ENCODE assay signal across 8 cellular contexts in the genomic region with DNA sequence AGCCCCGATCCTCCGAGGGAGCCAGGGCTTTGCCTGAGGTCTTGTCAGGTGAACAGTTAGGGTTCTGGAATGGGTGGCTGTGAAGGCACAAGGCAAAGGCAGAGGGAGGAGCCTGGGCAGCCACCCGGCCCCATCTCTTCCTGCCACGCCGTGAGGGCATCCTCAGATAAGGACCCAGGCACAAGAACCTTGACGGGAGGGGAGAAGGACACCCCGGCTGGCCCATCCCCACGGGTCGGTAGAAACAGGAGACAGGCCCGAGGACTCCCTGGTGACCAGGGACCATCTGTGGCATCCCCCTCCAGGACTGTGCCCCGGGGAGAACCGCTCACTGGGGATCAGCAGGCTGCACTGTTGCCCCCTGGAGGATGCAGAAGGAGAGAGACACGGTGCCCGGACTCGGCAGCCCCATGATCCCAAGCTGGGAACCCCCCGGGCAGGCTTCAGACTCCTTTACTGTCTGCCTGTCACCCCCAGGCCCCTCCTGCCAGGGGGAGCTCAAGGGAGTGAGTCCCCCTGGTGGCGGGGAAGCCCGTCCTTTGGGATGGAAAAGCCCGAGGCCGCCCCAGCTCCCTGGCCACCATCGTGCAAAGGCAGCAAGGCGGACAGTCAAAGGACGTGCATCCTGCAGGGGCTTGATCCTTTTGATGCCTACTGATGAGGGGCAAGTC. TPM values are rescaled to one million over a fixed set of nuclear protein-coding genes. Genes with fewer than 3 reads are reported as not detected.
DNase-seq lines count a peak whose midpoint lies in the region; ATAC-seq and TF ChIP-seq lines count a peak whose summit lies in the region.

No MANE protein-coding gene starts in this region.

- 42 to 51% (median 42%) methylated on average over 23 of the region's 23 CpGs for WGBS in psoas muscle, 3 donors

- H3K36me3 ChIP-seq in Loucy (ENCODE audit: insufficient read depth, low read length) (no peaks in the 10 kb centered on the region), psoas muscle (ENCODE audit: insufficient read depth in 1 of 2, low read depth in 1 of 2) (no peaks in the 10 kb centered on the region), colonic mucosa (no peaks in the 10 kb centered on the region)

- no peaks in the 10 kb centered on the region for H3K9me2 ChIP-seq in Loucy (replicated peaks; ENCODE audit: low read depth, low read length)

- H3F3A ChIP-seq in Loucy (ENCODE audit: low read depth) = no peaks in the 10 kb centered on the region

- peak overlapping the region; percentile 35 for H3K4me2 ChIP-seq in Loucy (ENCODE audit: low read depth, low read length, poor library complexity, severe bottlenecking)

- CTCF ChIA-PET in activated CD8-positive, alpha-beta memory T cell treated with anti-CD3 and anti-CD28 coated beads, Interleukin-2, amount 10 ng/mL, durations not matched to agents 7 days and 5 days (lab: Charles Lee) = interaction anchor here (0.6 to 2.0 kb wide), 15 partner anchors 18 to 215 kb away, joined by 3 to 7 read pairs (median 3); no protein-coding TSS in a partner anchor

- H3K27ac ChIP-seq in psoas muscle (peak overlapping the region; percentile 85), colonic mucosa (no peak overlapping the region)

- H2AFZ ChIP-seq in Loucy (ENCODE audit: low read length) = peak overlapping the region; percentile 66

- ATAC-seq in GM19467 (IDR thresholded peaks at IDR 0.05; ENCODE audit: unreplicated experiment) (peak; percentile 45), psoas muscle (peak in 3 of 4 donors; percentile 29 to 47 (median 45)), GM18907 (IDR thresholded peaks at IDR 0.05; ENCODE audit: unreplicated experiment) (no peak)
- ATAC-seq in activated CD8-positive, alpha-beta memory T cell treated with anti-CD3 and anti-CD28 coated beads, Interleukin-2, amount 10 ng/mL, durations not matched to agents 7 days and 5 days = peak; percentile 63

- no peak overlapping the region for H3K27ac Mint-ChIP-seq in activated CD8-positive, alpha-beta memory T cell treated with anti-CD3 and anti-CD28 coated beads, Interleukin-2, amount 10 ng/mL, durations not matched to agents 7 days and 5 days

- no peaks in the 10 kb centered on the region for H4K20me1 ChIP-seq in Loucy (ENCODE audit: insufficient read depth, low read length, poor library complexity, severe bottlenecking)

- H3K4me1 Mint-ChIP-seq in activated CD8-positive, alpha-beta memory T cell treated with anti-CD3 and anti-CD28 coated beads, Interleukin-2, amount 10 ng/mL, durations not matched to agents 7 days and 5 days = peaks cover 29% of the 10 kb centered on the region

- H3K27me3 Mint-ChIP-seq in activated CD8-positive, alpha-beta memory T cell treated with anti-CD3 and anti-CD28 coated beads, Interleukin-2, amount 10 ng/mL, durations not matched to agents 7 days and 5 days = peaks cover 53% of the 10 kb centered on the region

- H3K4me1 ChIP-seq in Loucy (ENCODE audit: insufficient read depth, low read length, poor library complexity, severe bottlenecking) (peaks cover 19% of the 10 kb centered on the region), psoas muscle (peaks cover 35% of the 10 kb centered on the region), colonic mucosa (no peaks in the 10 kb centered on the region)

- H3K4me3 ChIP-seq in Loucy (ENCODE audit: low read length, poor library complexity, severe bottlenecking) (no peak overlapping the region), foreskin fibroblast (ENCODE audit: low read depth in 1 of 2, low read length in 2 of 2) (no peak overlapping the region), psoas muscle (no peak overlapping the region), colonic mucosa (no peak overlapping the region)

- H3K79me2 ChIP-seq in Loucy (ENCODE audit: insufficient read depth, low read length) = no peaks in the 10 kb centered on the region

- H3K36me3 Mint-ChIP-seq in activated CD8-positive, alpha-beta memory T cell treated with anti-CD3 and anti-CD28 coated beads, Interleukin-2, amount 10 ng/mL, durations not matched to agents 7 days and 5 days = no peaks in the 10 kb centered on the region

- TF ChIP-seq CTCF in Loucy (conservative IDR thresholded peaks at IDR 0.05; ENCODE audit: low read length) = peak; percentile 68
- TF ChIP-seq CTCF in foreskin fibroblast (IDR thresholded peaks at IDR 0.05; ENCODE audit: low read depth, low read length) = peak; percentile 66
- TF ChIP-seq CTCF in psoas muscle (IDR thresholded peaks at IDR 0.05) = peak; percentile 29
- TF ChIP-seq CTCF in colonic mucosa (IDR thresholded peaks at IDR 0.05) = no peak

- intact Hi-C loops in psoas muscle (cut with DNase I) (loop anchor here (5.0 to 10.0 kb wide), 4 partner anchors 55 to 200 kb away; no protein-coding TSS in a partner anchor), colonic mucosa (cut with DNase I) (no loop called here)

- H3K27me3 ChIP-seq in Loucy (ENCODE audit: insufficient read depth, low read length, poor library complexity, severe bottlenecking) = no peaks in the 10 kb centered on the region
- H3K27me3 ChIP-seq in psoas muscle (ENCODE audit: insufficient read depth in 3 of 3, low read length in 2 of 3) = peaks cover 0 to 4% (median 0%) of the 10 kb centered on the region in 3 donors
- H3K27me3 ChIP-seq in colonic mucosa = no peaks in the 10 kb centered on the region

- no peaks in the 10 kb centered on the region for H3K9me3 ChIP-seq in Loucy (ENCODE audit: insufficient read depth, low read depth, low read length)
- no peaks in the 10 kb centered on the region for H3K9me3 ChIP-seq in psoas muscle
- no peaks in the 10 kb centered on the region for H3K9me3 ChIP-seq in colonic mucosa

- H3K9ac ChIP-seq in Loucy (ENCODE audit: low read depth, low read length, poor library complexity, severe bottlenecking) = no peak overlapping the region
- H3K9ac ChIP-seq in colonic mucosa (ENCODE audit: low read depth in 2 of 2, low read length in 2 of 2) = no peak overlapping the region

- DNase-seq in Ammon's horn (ENCODE audit: low spot score) (peak; percentile 65), foreskin fibroblast (peak in 1 of 2 donors; percentile 34), psoas muscle (peak; percentile 43 to 67), colonic mucosa (no peak)
- peak; percentile 53 for DNase-seq in activated CD8-positive, alpha-beta memory T cell treated with anti-CD3 and anti-CD28 coated beads, Interleukin-2, amount 10 ng/mL, durations not matched to agents 7 days and 5 days

- H3K4me3 Mint-ChIP-seq in activated CD8-positive, alpha-beta memory T cell treated with anti-CD3 and anti-CD28 coated beads, Interleukin-2, amount 10 ng/mL, durations not matched to agents 7 days and 5 days = no peak overlapping the region

- no peaks in the 10 kb centered on the region for H3K9me3 Mint-ChIP-seq in activated CD8-positive, alpha-beta memory T cell treated with anti-CD3 and anti-CD28 coated beads, Interleukin-2, amount 10 ng/mL, durations not matched to agents 7 days and 5 days (ENCODE audit: low read depth)

RNA-seq across cellular contexts. Expression of gene PCSK6, which starts 12.3 kb away (rescaled TPM):
- 1 to 10 TPM in 1 of 2 experiments, under 1 TPM in 1; 0.44 to 1.5 TPM for total RNA-seq in activated CD8-positive, alpha-beta memory T cell treated with anti-CD3 and anti-CD28 coated beads, Interleukin-2, amount 10 ng/mL, durations not matched to agents 7 days and 5 days
- total RNA-seq in psoas muscle (10 to 100 TPM; 13.3 to 32.7 (median 20.7) TPM), colonic mucosa (10 to 100 TPM; 29.9 to 39.5 TPM)
- 10 to 100 TPM in 1 of 3 donors, 1 to 10 TPM in 2; 8.3 to 10.3 (median 9.8) TPM for polyA plus RNA-seq in psoas muscle

Comparison
In these comparisons a context has a peak if more than half of its experiments do, and no peak if none do; other contexts are left out.
1. RNA of gene PCSK6, which starts 12.3 kb away (total RNA-seq): 29.9 to 39.5 TPM in colonic mucosa and 13.3 to 32.7 TPM in psoas muscle; 0.44 to 1.5 TPM in activated CD8-positive, alpha-beta memory T cell treated with anti-CD3 and anti-CD28 coated beads, Interleukin-2, amount 10 ng/mL, durations not matched to agents 7 days and 5 days; every median in the first group is over 4 times any median in the second.